Comparison of ENCODE assay signal across 13 cellular contexts in genomic region chr16:2295056-2295798, GRCh38. TPM values are rescaled to one million over a fixed set of nuclear protein-coding genes. Genes with fewer than 3 reads are reported as not detected.
A peak's percentile ranks its signal among the peaks of the same experiment; 100 is the strongest.
DNase-seq lines count a peak whose midpoint lies in the region; ATAC-seq and TF ChIP-seq lines count a peak whose summit lies in the region.
"Had no signal": no experiment of that assay in that cellular context is flagged by ENCODE, and none has a peak within 500 bp of the region (broad histone marks: within the 10 kb centered on the region; RNA-seq: fewer than 3 reads in every experiment).

No MANE protein-coding gene starts in this region.

- in situ Hi-C loops in mammary epithelial cell (cut with MboI; ENCODE audit: low sequenced_read_pairs in 2 of 2): no loop called here

- no peak overlapping the region for H3K4me2 ChIP-seq in mammary epithelial cell (ENCODE audit: insufficient read depth, low read depth, low read length)

- CTCF ChIA-PET in mammary epithelial cell (lab: Charles Lee; ENCODE audit: low non-redundant PET): no interaction called here

- dilution Hi-C loops in mammary epithelial cell (cut with HindIII; ENCODE audit: low sequenced_read_pairs): loop anchor here (10.0 kb wide), 1 partner anchor 630 kb away; no protein-coding TSS in a partner anchor

- no peaks in the 10 kb centered on the region for H3K4me1 Mint-ChIP-seq in memory B cell

- no peaks in the 10 kb centered on the region for H3K36me3 ChIP-seq in mammary epithelial cell (ENCODE audit: insufficient read depth, low read length)

- no peaks in the 10 kb centered on the region for H4K20me1 ChIP-seq in mammary epithelial cell (ENCODE audit: insufficient read depth, low read length)

- H3K27me3 Mint-ChIP-seq in memory B cell: no peaks in the 10 kb centered on the region
- H3K27me3 Mint-ChIP-seq: CD4-positive, alpha-beta T cell; progenitor cell of endocrine pancreas had no signal

- H3K4me3 Mint-ChIP-seq in memory B cell: no peak overlapping the region
- H3K4me3 Mint-ChIP-seq: CD4-positive, alpha-beta T cell had no signal

- WGBS in mammary epithelial cell (ENCODE audit: low coverage, missing lambda C conversion rate): 82% methylated on average over 21 of the region's 21 CpGs

- TF ChIP-seq CTCF in HL-60 (IDR thresholded peaks at IDR 0.05; ENCODE audit: insufficient read depth, low read length) (no peak), mammary epithelial cell (conservative IDR thresholded peaks at IDR 0.05 in 1 of 2, IDR thresholded peaks at IDR 0.05 in 1 of 2; ENCODE audit: extremely low read depth in 1 of 2, insufficient read depth in 1 of 2, low read depth in 1 of 2, low read length in 2 of 2) (no peak)

- peaks cover 2% of the 10 kb centered on the region for H3K36me3 Mint-ChIP-seq in memory B cell

- ATAC-seq in GM18867 (IDR thresholded peaks at IDR 0.05; ENCODE audit: unreplicated experiment) (peak; percentile 90), memory B cell (ENCODE audit: low read depth) (peak; percentile 68)

- H2AFZ ChIP-seq in mammary epithelial cell (ENCODE audit: low read depth, low read length): no peak overlapping the region

- no peaks in the 10 kb centered on the region for H3K9me3 ChIP-seq in mammary epithelial cell (replicated peaks; ENCODE audit: insufficient read depth, low read length)
- H3K9me3 ChIP-seq: lower lobe of right lung had no signal

- H3K9ac ChIP-seq in mammary epithelial cell (ENCODE audit: insufficient read depth, low read length): no peak overlapping the region

- no peaks in the 10 kb centered on the region for H3K9me3 Mint-ChIP-seq in memory B cell
- H3K9me3 Mint-ChIP-seq: CD4-positive, alpha-beta T cell had no signal

- H3K4me3 ChIP-seq in HL-60 (replicated peaks; ENCODE audit: insufficient read depth, low read length): no peak overlapping the region
- no peak overlapping the region for H3K4me3 ChIP-seq in mammary epithelial cell (replicated peaks in 1 of 3; ENCODE audit: insufficient read depth in 1 of 3, low read depth in 2 of 3, low read length in 3 of 3)
- H3K4me3 ChIP-seq: lower lobe of right lung had no signal

- DNase-seq in HL-60 (ENCODE audit: low read depth in 1 of 2, low spot score in 1 of 2) (peak; percentile 32 to 66), memory B cell (ENCODE audit: low spot score in 2 of 2) (no peak), posterior vena cava (ENCODE audit: low spot score) (no peak), mammary epithelial cell (no peak)
- DNase-seq in activated CD4-positive, alpha-beta T cell treated with anti-CD3 and anti-CD28 coated beads for 48 hours: no peak
- DNase-seq: CD4-positive, alpha-beta T cell; cortex of kidney; foreskin melanocyte; lower lobe of right lung; NCI-H1105 treated with DMSO at 0.1 percent for 48 hours had no signal

- H3K27me3 ChIP-seq in HL-60 (ENCODE audit: insufficient read depth, poor library complexity, severe bottlenecking) (no peaks in the 10 kb centered on the region), mammary epithelial cell (ENCODE audit: insufficient read depth, low read length) (no peaks in the 10 kb centered on the region)

- H3K27ac ChIP-seq in HL-60 (replicated peaks): no peak overlapping the region
- H3K27ac ChIP-seq in mammary epithelial cell (ENCODE audit: insufficient read depth, low read depth, low read length): no peak overlapping the region
- H3K27ac ChIP-seq: lower lobe of right lung, VCaP had no signal

- BruUV-seq in mammary epithelial cell (replicated peaks; lab: Mats Ljungman, UMichigan): no TSS peak

- H3K79me2 ChIP-seq in mammary epithelial cell (ENCODE audit: insufficient read depth, low read length): no peaks in the 10 kb centered on the region

- H3K27ac Mint-ChIP-seq in memory B cell: no peak overlapping the region
- H3K27ac Mint-ChIP-seq: CD4-positive, alpha-beta T cell; progenitor cell of endocrine pancreas had no signal

- no peaks in the 10 kb centered on the region for H3K4me1 ChIP-seq in mammary epithelial cell (ENCODE audit: insufficient read depth, low read length)
- H3K4me1 ChIP-seq: lower lobe of right lung had no signal

- intact Hi-C loops in posterior vena cava (cut with DNase I) (no loop called here), mammary epithelial cell (cut with micrococcal nuclease) (no loop called here)

RNA-seq across cellular contexts. Expression of gene RNPS1, which starts 27.3 kb away (rescaled TPM):
- total RNA-seq in posterior vena cava (100 to 1,000 TPM in 1 of 2 donors, 10 to 100 TPM in 1; 84.9 to 101 TPM), mammary epithelial cell (100 to 1,000 TPM in 1 of 2 donors, 10 to 100 TPM in 1; 79.4 to 207 TPM)
- polyA plus RNA-seq in mammary epithelial cell: 258 TPM
- polyA minus RNA-seq in mammary epithelial cell: 182 TPM

RNA-seq across cellular contexts. Expression of gene ECI1, which starts 43.8 kb away (rescaled TPM):
- total RNA-seq in posterior vena cava (10 to 100 TPM; 30.2 to 31.9 TPM), mammary epithelial cell (10 to 100 TPM; 79.3 to 84.7 TPM)
- 48.2 TPM for polyA plus RNA-seq in mammary epithelial cell
- polyA minus RNA-seq in mammary epithelial cell: 11.6 TPM

RNA-seq across cellular contexts. Expression of gene ABCA3, which starts 45.3 kb away (rescaled TPM):
- total RNA-seq in posterior vena cava (10 to 100 TPM in 1 of 2 donors, 1 to 10 TPM in 1; 9.6 to 16.6 TPM), mammary epithelial cell (1 to 10 TPM in 1 of 2 donors, under 1 TPM in 1; 0.85 to 4.0 TPM)
- 0.40 TPM for polyA plus RNA-seq in mammary epithelial cell
- polyA minus RNA-seq in mammary epithelial cell: not detected

RNA-seq across cellular contexts. Expression of gene DNASE1L2, which starts 59.0 kb away (rescaled TPM):
- under 1 TPM in 1 of 2 donors, not detected in 1; 0.19 TPM for total RNA-seq in posterior vena cava
- total RNA-seq in mammary epithelial cell: 1 to 10 TPM in 1 of 2 donors, under 1 TPM in 1; 0.67 to 1.5 TPM
- polyA plus RNA-seq in mammary epithelial cell: 0.34 TPM
- polyA minus RNA-seq in mammary epithelial cell: not detected

Comparison
In these comparisons a context has a peak if more than half of its experiments do, and no peak if none do; other contexts are left out.
1. DNase-seq: peak in HL-60 (2 of 2); none in memory B cell (0 of 2), posterior vena cava (single experiment), mammary epithelial cell (single experiment) and activated CD4-positive, alpha-beta T cell treated with anti-CD3 and anti-CD28 coated beads for 48 hours (single experiment).